In the genomic region with DNA sequence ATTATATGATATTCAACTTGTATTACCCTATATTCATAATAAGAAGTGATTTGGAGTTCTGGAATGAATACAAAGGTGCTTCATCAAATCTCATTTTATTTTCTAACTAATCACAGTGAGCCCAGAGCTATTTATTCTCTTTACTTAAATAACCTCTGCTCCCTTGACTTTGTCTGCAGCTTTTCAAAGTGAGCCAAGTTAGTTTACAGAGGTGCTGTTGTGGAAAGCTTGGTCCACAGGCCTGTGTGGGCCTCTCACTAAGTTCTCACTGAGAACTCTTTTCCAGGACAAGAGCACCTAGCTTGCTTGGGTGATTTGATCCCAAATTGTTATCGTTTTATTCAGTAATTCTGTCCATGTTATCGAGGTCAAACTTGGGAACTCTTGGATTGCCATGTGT, we compare ENCODE assay signal across 31 cellular contexts.
DNase-seq lines count a peak whose midpoint lies in the region; ATAC-seq and TF ChIP-seq lines count a peak whose summit lies in the region.
"Had no signal": no experiment of that assay in that cellular context is flagged by ENCODE, and none has a peak within 500 bp of the region (broad histone marks: within the 10 kb centered on the region; RNA-seq: fewer than 3 reads in every experiment).

No MANE protein-coding gene starts in this region.

- TF ChIP-seq CTCF in heart left ventricle (IDR thresholded peaks at IDR 0.05) (no peak), right atrium auricular region (IDR thresholded peaks at IDR 0.05) (no peak)

- ATAC-seq in Right ventricle myocardium superior (ENCODE audit: poor library complexity) (peak; percentile 39), Right ventricle myocardium inferior (no peak), heart left ventricle (peak in 3 of 4 donors; percentile 49 to 60 (median 54)), left ventricle myocardium superior (peak; percentile 66), right cardiac atrium (no peak)
- ATAC-seq: A549; CD8-positive, alpha-beta T cell had no signal

- H3K27me3 ChIP-seq in heart left ventricle (no peaks in the 10 kb centered on the region), right atrium auricular region (no peaks in the 10 kb centered on the region), right cardiac atrium (ENCODE audit: control insufficient read depth, insufficient read depth) (no peaks in the 10 kb centered on the region)
- H3K27me3 ChIP-seq: BE2C; BLaER1; BLaER1 treated with 17β-estradiol and CSF1 and Interleukin-3, amounts not matched to agents 10 nM and 100 nM had no signal

- H3K4me1 ChIP-seq in heart left ventricle (peaks cover 0 to 7% (median 0%) of the 10 kb centered on the region in 12 donors), right atrium auricular region (no peaks in the 10 kb centered on the region), right cardiac atrium (ENCODE audit: control insufficient read depth, insufficient read depth, low read length) (no peaks in the 10 kb centered on the region)
- H3K4me1 ChIP-seq: A549; BE2C; BLaER1; BLaER1 treated with 17β-estradiol and CSF1 and Interleukin-3, amounts not matched to agents 10 nM and 100 nM; Caco-2 had no signal

- intact Hi-C loops in Right ventricle myocardium superior (cut with DNase I) (no loop called here), Right ventricle myocardium inferior (cut with DNase I) (no loop called here), heart left ventricle (cut with DNase I) (loop anchor here in 1 of 10 donors (5.0 kb wide), 1 partner anchor 190 kb away; no protein-coding TSS in a partner anchor), left ventricle myocardium superior (cut with micrococcal nuclease) (no loop called here), right cardiac atrium (cut with DNase I) (no loop called here)

- H3K36me3 ChIP-seq in heart left ventricle = no peaks in the 10 kb centered on the region
- no peaks in the 10 kb centered on the region for H3K36me3 ChIP-seq in right atrium auricular region
- H3K36me3 ChIP-seq: BE2C; BLaER1; BLaER1 treated with 17β-estradiol and CSF1 and Interleukin-3, amounts not matched to agents 10 nM and 100 nM had no signal

- TF ChIP-seq POLR2A in heart left ventricle (IDR thresholded peaks at IDR 0.05) = no peak

- no peak for DNase-seq in Right ventricle myocardium superior
- no peak for DNase-seq in Right ventricle myocardium inferior (ENCODE audit: missing footprints)
- no peak for DNase-seq in heart left ventricle
- no peak for DNase-seq in right atrium auricular region (ENCODE audit: low spot score)
- DNase-seq in left ventricle myocardium superior = no peak
- no peak for DNase-seq in right cardiac atrium
- DNase-seq: 8988T; ACHN; AML-193; BE2C; C1 segment of cervical spinal cord; Caco-2; Calu3; CD4-positive, alpha-beta memory T cell; CD4-positive, alpha-beta T cell; CD4-positive, CD25-positive, alpha-beta regulatory T cell; CD8-positive, alpha-beta memory T cell; CD8-positive, alpha-beta T cell; COR-L47; DMS 273 treated with DMSO at 0.1 percent for 48 hours; DMS153; DMS53; DMS79; DMS79 treated with DMSO at 0.1 percent for 48 hours; DND-41; EL had no signal

- H3K27ac ChIP-seq in heart left ventricle = no peak overlapping the region
- H3K27ac ChIP-seq in right atrium auricular region = no peak overlapping the region
- no peak overlapping the region for H3K27ac ChIP-seq in right cardiac atrium (ENCODE audit: low read length)
- H3K27ac ChIP-seq: 22Rv1; A549; BLaER1; BLaER1 treated with 17β-estradiol and CSF1 and Interleukin-3, amounts not matched to agents 10 nM and 100 nM; C4-2B had no signal

- peaks cover 0 to 19% (median 3%) of the 10 kb centered on the region in 12 donors for H3K9me3 ChIP-seq in heart left ventricle
- peaks cover 0 to 9% of the 10 kb centered on the region in 2 donors for H3K9me3 ChIP-seq in right atrium auricular region
- no peaks in the 10 kb centered on the region for H3K9me3 ChIP-seq in right cardiac atrium (ENCODE audit: control insufficient read depth, low read length)
- H3K9me3 ChIP-seq: A549, BE2C, BLaER1, Caco-2 had no signal

- H3K4me3 ChIP-seq in heart left ventricle (no peak overlapping the region), right atrium auricular region (no peak overlapping the region), right cardiac atrium (ENCODE audit: low read length) (no peak overlapping the region)
- H3K4me3 ChIP-seq: A549; BLaER1; BLaER1 treated with 17β-estradiol and CSF1 and Interleukin-3, amounts not matched to agents 10 nM and 100 nM had no signal

- 84 to 96% (median 95%) methylated on average over 2 of the region's 2 CpGs for WGBS in heart left ventricle, 4 donors
- 90% methylated on average over 2 of the region's 2 CpGs for WGBS in right cardiac atrium

Comparison
In these comparisons a context has a peak if more than half of its experiments do, and no peak if none do; other contexts are left out.
1. ATAC-seq: peak in Right ventricle myocardium superior (single experiment), heart left ventricle (3 of 4) and left ventricle myocardium superior (single experiment); none in Right ventricle myocardium inferior (single experiment) and right cardiac atrium (0 of 2).